ENCODE assay signal across 3 cellular contexts in the genomic region with DNA sequence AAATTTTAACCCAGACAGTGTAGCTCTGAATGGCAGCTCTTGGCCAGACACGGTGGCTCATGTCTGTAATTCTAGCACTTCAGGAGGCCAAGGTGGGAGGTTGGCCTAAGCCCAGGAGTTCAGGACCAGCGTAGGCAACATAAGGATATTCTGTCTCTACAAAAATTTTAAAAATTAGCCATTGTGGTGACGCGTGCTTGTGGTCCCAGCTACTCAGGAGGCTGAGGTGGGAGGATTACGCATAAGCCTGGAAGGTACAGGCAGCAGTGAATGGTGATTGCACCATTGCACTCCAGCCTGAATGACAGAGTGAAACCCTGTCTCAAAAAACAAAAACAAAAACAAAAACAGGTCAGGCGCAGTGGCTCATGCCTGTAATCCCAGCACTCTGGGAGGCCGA.
"Had no signal": no experiment of that assay in that cellular context is flagged by ENCODE, and none has a peak within 500 bp of the region (broad histone marks: within the 10 kb centered on the region; RNA-seq: fewer than 3 reads in every experiment).

No MANE protein-coding gene starts in this region.

- DNase-seq: GDM1, GF-D8 had no signal

- ATAC-seq: GM12878 had no signal

- H3K4me3 ChIP-seq: GM12878 had no signal
